In genomic region chr7:116354546-116355422, GRCh38 we compare ENCODE assay signal across 10 cellular contexts.
A peak's percentile ranks its signal among the peaks of the same experiment; 100 is the strongest.
DNase-seq lines count a peak whose midpoint lies in the region; ATAC-seq, FAIRE-seq and TF ChIP-seq lines count a peak whose summit lies in the region.
"Had no signal": no experiment of that assay in that cellular context is flagged by ENCODE, and none has a peak within 500 bp of the region (broad histone marks: within the 10 kb centered on the region; RNA-seq: fewer than 3 reads in every experiment).

No MANE protein-coding gene starts in this region.

- no peak for TF ChIP-seq CTCF in A549 (IDR thresholded peaks at IDR 0.05)
- TF ChIP-seq CTCF in lung (IDR thresholded peaks at IDR 0.05; ENCODE audit: control extremely low read depth, extremely low read depth) = no peak

- no peak for TF ChIP-seq POLR2A in A549 (IDR thresholded peaks at IDR 0.05; ENCODE audit: low read length)

- peak; percentile 35 to 45; a peak in 3 of 5 replicates for TF ChIP-seq RAD21 in A549 (conservative IDR thresholded peaks at IDR 0.05 in 1 of 2, IDR thresholded peaks at IDR 0.05 in 1 of 2)

- H3K27me3 Mint-ChIP-seq in activated naive CD8-positive, alpha-beta T cell treated with anti-CD3 and anti-CD28 coated beads, Interleukin-2, amount 50 U/mL, for 24 hours = peaks cover 5% of the 10 kb centered on the region

- peak overlapping the region; percentile 81 for H3K4me2 ChIP-seq in A549

- peak; percentile 95 for FAIRE-seq in A549 (lab: Jason Lieb, UNC)

- H3K9me3 Mint-ChIP-seq in activated naive CD8-positive, alpha-beta T cell treated with anti-CD3 and anti-CD28 coated beads, Interleukin-2, amount 50 U/mL, for 24 hours = no peaks in the 10 kb centered on the region
- H3K9me3 Mint-ChIP-seq: CD4-positive, CD25-positive, alpha-beta regulatory T cell; T-helper 1 cell treated with Interleukin-12 subunit alpha and Interleukin-12 subunit beta and Interleukin-4 antibody, amounts not matched to agents 30 μg/mL and 1 μg/mL, for 36 hours had no signal

- H3K36me3 ChIP-seq in MG63 (no peaks in the 10 kb centered on the region; the same call in 1 of the 2 replicates), lung (ENCODE audit: control insufficient read depth in 2 of 2, insufficient read depth in 2 of 2, low read length in 2 of 2) (no peaks in the 10 kb centered on the region)

- H3K4me1 ChIP-seq in A549 (peaks cover 52% of the 10 kb centered on the region), lung (ENCODE audit: control insufficient read depth in 2 of 2, insufficient read depth in 2 of 2, low read length in 2 of 2) (peaks cover 4 to 28% of the 10 kb centered on the region in 2 donors)

- no peaks in the 10 kb centered on the region for H3K27me3 ChIP-seq in MG63
- H3K27me3 ChIP-seq in lung (ENCODE audit: control insufficient read depth, insufficient read depth) = no peaks in the 10 kb centered on the region

- TF ChIP-seq EP300 in A549 (IDR thresholded peaks at IDR 0.05) = peak; percentile 23 to 68; a peak in 2 of 5 replicates

- no peaks in the 10 kb centered on the region for H3K36me3 Mint-ChIP-seq in activated naive CD8-positive, alpha-beta T cell treated with anti-CD3 and anti-CD28 coated beads, Interleukin-2, amount 50 U/mL, for 24 hours (ENCODE audit: low read depth)
- H3K36me3 Mint-ChIP-seq: CD4-positive, CD25-positive, alpha-beta regulatory T cell had no signal

- CTCF ChIA-PET in A549 (lab: Yijun Ruan, JAX) = interaction anchor here (0.6 to 3.2 kb wide), 5 partner anchors 14 to 473 kb away, joined by 3 to 16 read pairs (median 4); no protein-coding TSS in a partner anchor

- H3K27ac Mint-ChIP-seq in activated naive CD8-positive, alpha-beta T cell treated with anti-CD3 and anti-CD28 coated beads, Interleukin-2, amount 50 U/mL, for 24 hours = no peak overlapping the region
- H3K27ac Mint-ChIP-seq: CD4-positive, CD25-positive, alpha-beta regulatory T cell; T-helper 1 cell treated with Interleukin-12 subunit alpha and Interleukin-12 subunit beta and Interleukin-4 antibody, amounts not matched to agents 30 μg/mL and 1 μg/mL, for 36 hours had no signal

- H3K9me3 ChIP-seq in A549 = 0 out of 3 replicates have a peak, but pooled peaks cover 2% of the 10 kb centered on the region
- peaks cover 3% of the 10 kb centered on the region for H3K9me3 ChIP-seq in MG63
- no peaks in the 10 kb centered on the region for H3K9me3 ChIP-seq in lung (ENCODE audit: control insufficient read depth in 2 of 2, insufficient read depth in 1 of 2, low read length in 1 of 2)

- POLR2A ChIA-PET in A549 (lab: Yijun Ruan, JAX) = interaction anchor here (0.8 to 1.3 kb wide), 3 partner anchors 41 to 171 kb away, joined by 3 to 6 read pairs (median 4); no protein-coding TSS in a partner anchor

- peak; percentile 96 for ATAC-seq in A549
- peak; percentile 91 for ATAC-seq in lung (ENCODE audit: insufficient read depth, low FRiP score)
- ATAC-seq in activated naive CD8-positive, alpha-beta T cell treated with anti-CD3 and anti-CD28 coated beads, Interleukin-2, amount 50 U/mL, for 24 hours = no peak

- peak overlapping the region; percentile 30 for H3K4me3 ChIP-seq in A549
- peak overlapping the region; percentile 5; the same call in 1 of the 2 replicates for H3K4me3 ChIP-seq in MG63
- no peak overlapping the region for H3K4me3 ChIP-seq in lung

- H3K4me3 Mint-ChIP-seq in activated naive CD8-positive, alpha-beta T cell treated with anti-CD3 and anti-CD28 coated beads, Interleukin-2, amount 50 U/mL, for 24 hours = no peak overlapping the region
- H3K4me3 Mint-ChIP-seq: CD4-positive, CD25-positive, alpha-beta regulatory T cell; T-helper 1 cell treated with Interleukin-12 subunit alpha and Interleukin-12 subunit beta and Interleukin-4 antibody, amounts not matched to agents 30 μg/mL and 1 μg/mL, for 36 hours had no signal

- no peaks in the 10 kb centered on the region for H3K4me1 Mint-ChIP-seq in activated naive CD8-positive, alpha-beta T cell treated with anti-CD3 and anti-CD28 coated beads, Interleukin-2, amount 50 U/mL, for 24 hours
- H3K4me1 Mint-ChIP-seq: CD4-positive, CD25-positive, alpha-beta regulatory T cell had no signal

- H3K27ac ChIP-seq in A549 = peak overlapping the region; percentile 84 to 91
- peak overlapping the region; percentile 87 to 94 for H3K27ac ChIP-seq in lung (ENCODE audit: low read depth in 1 of 2, low read length in 1 of 2)

- peak; percentile 75 to 97 for DNase-seq in A549 (ENCODE audit: low read depth in 1 of 2, low spot score in 1 of 2)
- DNase-seq in MG63 = peak; percentile 90
- DNase-seq in dermis blood vessel endothelial cell = peak; percentile 99
- peak; percentile 83 for DNase-seq in lung (ENCODE audit: low spot score)
- DNase-seq in superior temporal gyrus (ENCODE audit: extremely low spot score) = no peak
- DNase-seq in activated CD4-positive, alpha-beta T cell treated with anti-CD3 and anti-CD28 coated beads, Interleukin-2, amount 50 U/mL, for 48 hours = no peak
- DNase-seq in KG1 (lab: John Stamatoyannopoulos, UW) = no peak
- DNase-seq in activated naive CD8-positive, alpha-beta T cell treated with anti-CD3 and anti-CD28 coated beads, Interleukin-2, amount 50 U/mL, for 24 hours = no peak
- DNase-seq: CD4-positive, CD25-positive, alpha-beta regulatory T cell had no signal

- 2% methylated on average over 10 of the region's 10 CpGs for WGBS in A549 (ENCODE audit: missing lambda C conversion rate)
- WGBS in lung, 2 donors = 13 to 33% methylated on average over 10 of the region's 10 CpGs

TF ChIP-seq in A549, 52 proteins besides CTCF, POLR2A, EP300 and RAD21 (continues in another document):
- TF ChIP-seq PHF8 (IDR thresholded peaks at IDR 0.05; ENCODE audit: borderline replicate concordance, low read depth) (no peak), NPAS2 (CRISPR knock-in tag; IDR thresholded peaks at IDR 0.05; ENCODE audit: borderline replicate concordance) (no peak), JUN (IDR thresholded peaks at IDR 0.05) (peak in 1 of 2 experiments; percentile 74; a peak in 3 of 5 replicates), HDAC2 (IDR thresholded peaks at IDR 0.05) (no peak), TFCP2L1 (CRISPR knock-in tag; IDR thresholded peaks at IDR 0.05) (no peak), PBX3 (IDR thresholded peaks at IDR 0.05) (no peak), POLR2AphosphoS2 (conservative IDR thresholded peaks at IDR 0.05; ENCODE audit: low read length) (no peak), TP53 (CRISPR knock-in tag; IDR thresholded peaks at IDR 0.05) (peak; percentile 32; the same call in 1 of the 2 replicates), REST (IDR thresholded peaks at IDR 0.05) (no peak), HMGXB4 (CRISPR knock-in tag; IDR thresholded peaks at IDR 0.05; ENCODE audit: borderline replicate concordance) (no peak), BHLHE40 (IDR thresholded peaks at IDR 0.05; ENCODE audit: low read depth, low read length) (no peak), CBX8 (IDR thresholded peaks at IDR 0.05) (no peak), HOXB5 (CRISPR knock-in tag; IDR thresholded peaks at IDR 0.05) (no peak), RFX5 (IDR thresholded peaks at IDR 0.05) (no peak), CHD4 (IDR thresholded peaks at IDR 0.05; ENCODE audit: borderline replicate concordance) (no peak)

Comparison
In these comparisons a context has a peak if more than half of its experiments do, and no peak if none do; other contexts are left out.
1. DNase-seq: peak in A549 (2 of 2), MG63 (single experiment), dermis blood vessel endothelial cell (single experiment) and lung (single experiment); none in superior temporal gyrus (single experiment), activated CD4-positive, alpha-beta T cell treated with anti-CD3 and anti-CD28 coated beads, Interleukin-2, amount 50 U/mL, for 48 hours (0 of 2), KG1 (single experiment) and activated naive CD8-positive, alpha-beta T cell treated with anti-CD3 and anti-CD28 coated beads, Interleukin-2, amount 50 U/mL, for 24 hours (single experiment).